In genomic region chr1:212238552-212238951, GRCh38 we compare ENCODE assay signal across 11 cellular contexts. TPM values are rescaled to one million over a fixed set of nuclear protein-coding genes. Genes with fewer than 3 reads are reported as not detected.
DNase-seq lines count a peak whose midpoint lies in the region; ATAC-seq and TF ChIP-seq lines count a peak whose summit lies in the region.
"Had no signal": no experiment of that assay in that cellular context is flagged by ENCODE, and none has a peak within 500 bp of the region (broad histone marks: within the 10 kb centered on the region; RNA-seq: fewer than 3 reads in every experiment).

No MANE protein-coding gene starts in this region.

- peak overlapping the region in 1 of 2 donors; percentile 44 for H3K27ac Mint-ChIP-seq in natural killer cell

- no peak for TF ChIP-seq POLR2A in esophagus muscularis mucosa (IDR thresholded peaks at IDR 0.05; ENCODE audit: low read depth)
- TF ChIP-seq POLR2A in thyroid gland (IDR thresholded peaks at IDR 0.05) = peak in 1 of 2 donors; percentile 57

- H3K36me3 ChIP-seq in esophagus muscularis mucosa = no peaks in the 10 kb centered on the region
- no peaks in the 10 kb centered on the region for H3K36me3 ChIP-seq in thyroid gland
- H3K36me3 ChIP-seq: SJSA1 had no signal

- H3K27ac ChIP-seq in esophagus muscularis mucosa (replicated peaks in 1 of 4) (peak overlapping the region; percentile 35 to 64 (median 48)), thyroid gland (peak overlapping the region; percentile 57 to 63 (median 62))
- H3K27ac ChIP-seq: SJSA1 had no signal

- H3K9me3 ChIP-seq in esophagus muscularis mucosa (no peaks in the 10 kb centered on the region), thyroid gland (no peaks in the 10 kb centered on the region)
- H3K9me3 ChIP-seq: SJSA1 had no signal

- DNase-seq in NCI-H82 treated with DMSO at 0.1 percent for 48 hours (lab: John Stamatoyannopoulos, UW; ENCODE audit: unreplicated experiment) (peak; percentile 82), esophagus muscularis mucosa (ENCODE audit: extremely low spot score) (no peak), medulla oblongata (ENCODE audit: extremely low spot score) (peak; percentile 70), thyroid gland (peak; percentile 79 to 82), OCI-M2 (lab: John Stamatoyannopoulos, UW; ENCODE audit: unreplicated experiment) (no peak), NCI-H524 (lab: John Stamatoyannopoulos, UW) (no peak), natural killer cell (no peak)
- DNase-seq in stimulated activated CD4-positive, alpha-beta T cell treated with anti-CD3 and anti-CD28 coated beads, Interleukin-4, amount 100 ng/mL, for 1 hour = no peak
- DNase-seq: NCI-H1048, NCI-H748 treated with DMSO at 0.1 percent for 48 hours had no signal

- no peak for TF ChIP-seq CTCF in esophagus muscularis mucosa (IDR thresholded peaks at IDR 0.05)
- no peak for TF ChIP-seq CTCF in thyroid gland (IDR thresholded peaks at IDR 0.05)
- no peak for TF ChIP-seq CTCF in natural killer cell (IDR thresholded peaks at IDR 0.05)

- intact Hi-C loops in esophagus muscularis mucosa (cut with DNase I) = loop anchor here (10.0 kb wide), 1 partner anchor 74 kb away; no protein-coding TSS in a partner anchor
- intact Hi-C loops in thyroid gland (cut with DNase I) = loop anchor here (10.0 kb wide), 1 partner anchor 46 kb away; the partner anchor contains the start of gene PPP2R5A
- intact Hi-C loops in natural killer cell (cut with micrococcal nuclease) = no loop called here

- H3K4me3 ChIP-seq in esophagus muscularis mucosa (no peak overlapping the region), thyroid gland (replicated peaks in 1 of 3) (no peak overlapping the region)
- H3K4me3 ChIP-seq: SJSA1 had no signal

- ATAC-seq in natural killer cell = no peak

- H3K4me1 Mint-ChIP-seq in natural killer cell = peaks cover 18 to 43% of the 10 kb centered on the region in 2 donors

- WGBS in esophagus muscularis mucosa = 37% methylated on average over 4 of the region's 4 CpGs
- 17 to 27% methylated on average over 4 of the region's 4 CpGs for WGBS in thyroid gland, 2 donors

- TF ChIP-seq EP300 in esophagus muscularis mucosa (IDR thresholded peaks at IDR 0.05) = no peak

- no peaks in the 10 kb centered on the region for H3K36me3 Mint-ChIP-seq in natural killer cell

- no peaks in the 10 kb centered on the region for H3K27me3 Mint-ChIP-seq in natural killer cell (ENCODE audit: low read depth in 2 of 2)

- H3K27me3 ChIP-seq in esophagus muscularis mucosa (no peaks in the 10 kb centered on the region), thyroid gland (no peaks in the 10 kb centered on the region)
- H3K27me3 ChIP-seq: SJSA1 had no signal

- H3K4me1 ChIP-seq in esophagus muscularis mucosa (peaks cover 38 to 70% (median 61%) of the 10 kb centered on the region in 4 donors), thyroid gland (peaks cover 36 to 51% of the 10 kb centered on the region in 2 donors)

- no peak overlapping the region for H3K4me3 Mint-ChIP-seq in natural killer cell

- H3K9me3 Mint-ChIP-seq in natural killer cell = no peaks in the 10 kb centered on the region

RNA-seq across cellular contexts. Expression of gene PPP2R5A, which starts 46.7 kb away (rescaled TPM):
- 10 to 100 TPM; 57.0 to 63.5 (median 58.9) TPM for total RNA-seq in esophagus muscularis mucosa
- 10 to 100 TPM; 62.7 to 81.5 (median 70.1) TPM for total RNA-seq in thyroid gland
- total RNA-seq in natural killer cell = 10 to 100 TPM; 74.0 to 99.8 (median 86.4) TPM

Comparison
In these comparisons a context has a peak if more than half of its experiments do, and no peak if none do; other contexts are left out.
1. DNase-seq: peak in NCI-H82 treated with DMSO at 0.1 percent for 48 hours (single experiment), medulla oblongata (single experiment) and thyroid gland (2 of 2); none in esophagus muscularis mucosa (single experiment), stimulated activated CD4-positive, alpha-beta T cell treated with anti-CD3 and anti-CD28 coated beads, Interleukin-4, amount 100 ng/mL, for 1 hour (single experiment), OCI-M2 (single experiment), NCI-H524 (0 of 2) and natural killer cell (single experiment).